ENCODE assay signal across 1 cellular context in genomic region chr7:30206942-30207341, GRCh38.
TF ChIP-seq lines count a peak whose summit lies in the region.

No MANE protein-coding gene starts in this region.

TF ChIP-seq in HCT116, 20 proteins besides CTCF, POLR2A, EP300 and RAD21 (continued from another document):
- TF ChIP-seq ZBTB33 (IDR thresholded peaks at IDR 0.05; ENCODE audit: extremely low read depth, insufficient replicate concordance, low read length): no peak
